9 cellular contexts compared by ENCODE assay signal in the genomic region with DNA sequence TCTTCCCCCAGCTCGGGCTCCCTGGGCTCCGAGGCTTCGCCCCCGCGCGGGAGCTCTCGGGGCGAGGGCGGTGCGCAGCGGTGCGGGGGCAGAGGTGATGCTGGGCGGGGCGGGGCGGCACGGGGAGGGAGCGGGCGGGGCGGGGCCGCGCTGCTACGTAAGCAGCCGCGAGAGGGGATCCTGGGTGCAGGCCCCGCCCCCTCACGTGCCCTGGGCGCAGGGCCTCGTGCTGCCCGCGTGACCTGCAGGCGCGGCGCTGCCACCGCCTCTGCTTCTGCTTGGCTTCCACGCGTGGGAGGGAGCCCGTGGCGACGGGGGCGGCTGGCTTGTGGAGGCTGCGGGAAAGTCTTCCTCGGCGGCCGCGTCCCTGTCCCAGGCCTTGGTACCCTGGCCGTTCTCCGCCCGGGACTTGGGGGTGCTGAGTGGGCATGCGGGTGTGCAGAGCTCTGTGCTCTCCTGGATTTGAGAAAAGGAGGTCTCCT.
A peak's percentile ranks its signal among the peaks of the same experiment; 100 is the strongest.
DNase-seq lines count a peak whose midpoint lies in the region; ATAC-seq and TF ChIP-seq lines count a peak whose summit lies in the region.
"Had no signal": no experiment of that assay in that cellular context is flagged by ENCODE, and none has a peak within 500 bp of the region (broad histone marks: within the 10 kb centered on the region; RNA-seq: fewer than 3 reads in every experiment).

No MANE protein-coding gene starts in this region.

- TF ChIP-seq CTCF in IMR-90 (conservative IDR thresholded peaks at IDR 0.05; ENCODE audit: low read depth, low read length), result no peak
- TF ChIP-seq CTCF in nephron progenitor cell (IDR thresholded peaks at IDR 0.05), result no peak

- H2BK5ac ChIP-seq in IMR-90 (ENCODE audit: low read depth, low read length, poor library complexity, severe bottlenecking), result no peak overlapping the region

- CTCF ChIA-PET in IMR-90 (lab: Yijun Ruan, JAX), result no interaction called here

- H3K4ac ChIP-seq in IMR-90 (ENCODE audit: low read depth, low read length), result no peak overlapping the region

- H3K4me3 ChIP-seq in IMR-90 (ENCODE audit: insufficient read depth, low read depth, low read length), result no peak overlapping the region

- H2BK15ac ChIP-seq in IMR-90 (ENCODE audit: low read depth, low read length), result no peak overlapping the region

- H2AK5ac ChIP-seq in IMR-90 (ENCODE audit: low read depth, low read length), result no peak overlapping the region

- no peak overlapping the region for H3K23ac ChIP-seq in IMR-90 (ENCODE audit: low read depth, low read length)

- no peak overlapping the region for H3K14ac ChIP-seq in IMR-90 (replicated peaks; ENCODE audit: low read depth, low read length)

- H3K9me3 ChIP-seq in IMR-90 (ENCODE audit: control insufficient read depth, insufficient read depth, low read length), result no peaks in the 10 kb centered on the region

- dilution Hi-C loops in IMR-90 (cut with HindIII; ENCODE audit: low sequenced_read_pairs, unreplicated experiment), result no loop called here

- H3K56ac ChIP-seq in IMR-90 (ENCODE audit: extremely low read depth, insufficient read depth, low read length), result no peak overlapping the region

- H3K4me3 Mint-ChIP-seq in nephron progenitor cell, result peak overlapping the region; percentile 39

- no peaks in the 10 kb centered on the region for H3K79me1 ChIP-seq in IMR-90 (ENCODE audit: low read depth in 1 of 2, low read length in 2 of 2)

- H3K4me2 ChIP-seq in IMR-90 (ENCODE audit: low read depth, low read length), result no peak overlapping the region

- peaks cover 37% of the 10 kb centered on the region for H3K27me3 ChIP-seq in IMR-90 (ENCODE audit: control insufficient read depth, insufficient read depth, low read length)

- H3K27me3 Mint-ChIP-seq in nephron progenitor cell (ENCODE audit: low read depth, poor library complexity), result peaks cover 71% of the 10 kb centered on the region

- no peak overlapping the region for H2AK9ac ChIP-seq in IMR-90 (replicated peaks; ENCODE audit: low read depth, low read length, poor library complexity)

- POLR2A ChIA-PET in IMR-90 (lab: Charles Lee; ENCODE audit: unreplicated experiment), result no interaction called here

- no peak overlapping the region for H4K5ac ChIP-seq in IMR-90 (ENCODE audit: low read depth, low read length)

- DNase-seq in Ammon's horn (ENCODE audit: low spot score) (peak; percentile 20), IMR-90 (no peak), erythroblast (lab: John Stamatoyannopoulos, UW) (peak; percentile 40 to 54), nephron progenitor cell (peak; percentile 51), NCI-H446 (lab: John Stamatoyannopoulos, UW) (no peak), DMS153 (lab: John Stamatoyannopoulos, UW) (no peak)
- DNase-seq in activated naive CD4-positive, alpha-beta T cell treated with Interleukin-2 at 50 U/mL for 16 hours, result no peak
- DNase-seq: NCI-H774 had no signal

- no peak overlapping the region for H2BK20ac ChIP-seq in IMR-90 (ENCODE audit: low read depth, low read length)

- H4K20me1 ChIP-seq in IMR-90 (ENCODE audit: insufficient read depth, low read length), result no peaks in the 10 kb centered on the region

- peaks cover 5% of the 10 kb centered on the region for H3K4me1 Mint-ChIP-seq in nephron progenitor cell

- WGBS in IMR-90 (ENCODE audit: extremely low coverage in 2 of 2, insufficient read length in 1 of 2), 2 experiments, result 15% methylated on average over 16 of the region's 49 CpGs; no CpG with 5 or more reads in 1 of the 2 experiments

- no peak overlapping the region for H3K18ac ChIP-seq in IMR-90 (ENCODE audit: low read depth, low read length)

- no peak for TF ChIP-seq POLR2A in IMR-90 (IDR thresholded peaks at IDR 0.05; ENCODE audit: low read depth, low read length)
- TF ChIP-seq POLR2A in erythroblast (IDR thresholded peaks at IDR 0.05; ENCODE audit: low read length), result no peak

- H4K91ac ChIP-seq in IMR-90 (ENCODE audit: insufficient read depth, low read depth, low read length), result no peak overlapping the region

- in situ Hi-C loops in IMR-90 (cut with MboI; ENCODE audit: low sequenced_read_pairs), result no loop called here

- H3K9ac ChIP-seq in IMR-90 (ENCODE audit: low read depth, low read length), result no peak overlapping the region

- H3K36me3 Mint-ChIP-seq in nephron progenitor cell (ENCODE audit: low read depth), result no peaks in the 10 kb centered on the region

- no peaks in the 10 kb centered on the region for H3K36me3 ChIP-seq in IMR-90 (ENCODE audit: control insufficient read depth, insufficient read depth, low read length)

- no peak overlapping the region for H3K27ac ChIP-seq in IMR-90 (ENCODE audit: insufficient read depth, low read length)

- no peak overlapping the region for H3K27ac Mint-ChIP-seq in nephron progenitor cell

- no peaks in the 10 kb centered on the region for H3K9me1 ChIP-seq in IMR-90 (ENCODE audit: insufficient read depth, low read length)

- BruUV-seq in IMR-90 (replicated peaks; lab: Mats Ljungman, UMichigan), result no TSS peak

- no peak overlapping the region for H2BK120ac ChIP-seq in IMR-90 (ENCODE audit: low read depth, low read length)

- intact Hi-C loops in IMR-90 (cut with micrococcal nuclease), result no loop called here

- ATAC-seq in IMR-90 (ENCODE audit: low read depth), result peak; percentile 37; the same call in 1 of the 2 replicates
- no peak for ATAC-seq in HG03280 (IDR thresholded peaks at IDR 0.05; ENCODE audit: unreplicated experiment)

- peaks cover 8% of the 10 kb centered on the region for H3K9me3 Mint-ChIP-seq in nephron progenitor cell

- H3K4me1 ChIP-seq in IMR-90 (ENCODE audit: control insufficient read depth, insufficient read depth, low read length), result no peaks in the 10 kb centered on the region

- no peak for TF ChIP-seq RAD21 in IMR-90 (IDR thresholded peaks at IDR 0.05; ENCODE audit: low read length)

- H2AFZ ChIP-seq in IMR-90 (replicated peaks; ENCODE audit: low read length, poor library complexity), result peak overlapping the region; percentile 75

- no peak overlapping the region for H4K8ac ChIP-seq in IMR-90 (ENCODE audit: low read depth in 2 of 2, low read length in 2 of 2)

TF ChIP-seq in IMR-90, 13 proteins besides CTCF, POLR2A, EP300 and RAD21:
- TF ChIP-seq BHLHE40 (IDR thresholded peaks at IDR 0.05; ENCODE audit: low read depth, low read length) (peak; percentile 68), CHD1 (IDR thresholded peaks at IDR 0.05; ENCODE audit: low read depth, low read length) (no peak), NFE2L2 (IDR thresholded peaks at IDR 0.05; ENCODE audit: low read depth, low read length) (no peak)
- TF ChIP-seq, protein P1, sequence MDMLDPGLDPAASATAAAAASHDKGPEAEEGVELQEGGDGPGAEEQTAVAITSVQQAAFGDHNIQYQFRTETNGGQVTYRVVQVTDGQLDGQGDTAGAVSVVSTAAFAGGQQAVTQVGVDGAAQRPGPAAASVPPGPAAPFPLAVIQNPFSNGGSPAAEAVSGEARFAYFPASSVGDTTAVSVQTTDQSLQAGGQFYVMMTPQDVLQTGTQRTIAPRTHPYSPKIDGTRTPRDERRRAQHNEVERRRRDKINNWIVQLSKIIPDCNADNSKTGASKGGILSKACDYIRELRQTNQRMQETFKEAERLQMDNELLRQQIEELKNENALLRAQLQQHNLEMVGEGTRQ (IDR thresholded peaks at IDR 0.05; ENCODE audit: low read depth, low read length), result peak; percentile 48; the same call in 1 of the 2 replicates

Comparison
In these comparisons a context has a peak if more than half of its experiments do, and no peak if none do; other contexts are left out.
1. DNase-seq: peak in Ammon's horn (single experiment), erythroblast (2 of 2) and nephron progenitor cell (single experiment); none in IMR-90 (single experiment), NCI-H446 (0 of 2), activated naive CD4-positive, alpha-beta T cell treated with Interleukin-2 at 50 U/mL for 16 hours (single experiment) and DMS153 (single experiment).